Comparison of ENCODE assay signal across 14 cellular contexts in genomic region chr3:183158113-183158512, GRCh38. TPM values are rescaled to one million over a fixed set of nuclear protein-coding genes. Genes with fewer than 3 reads are reported as not detected.
A peak's percentile ranks its signal among the peaks of the same experiment; 100 is the strongest.
DNase-seq lines count a peak whose midpoint lies in the region; ATAC-seq, FAIRE-seq and TF ChIP-seq lines count a peak whose summit lies in the region.
"Had no signal": no experiment of that assay in that cellular context is flagged by ENCODE, and none has a peak within 500 bp of the region (broad histone marks: within the 10 kb centered on the region; RNA-seq: fewer than 3 reads in every experiment).

No MANE protein-coding gene starts in this region.

- POLR2A ChIA-PET in SK-N-SH (lab: Yijun Ruan, JAX) = no interaction called here

- TF ChIP-seq RAD21 in SK-N-SH (IDR thresholded peaks at IDR 0.05; ENCODE audit: low read length) = no peak

- H3K27me3 ChIP-seq in SK-N-SH (ENCODE audit: insufficient read depth) (no peaks in the 10 kb centered on the region), small intestine (ENCODE audit: control insufficient read depth in 2 of 2, insufficient read depth in 2 of 2, low read length in 2 of 2) (no peaks in the 10 kb centered on the region)
- H3K27me3 ChIP-seq: Peyer's patch had no signal

- H3K9ac ChIP-seq in SK-N-SH = no peak overlapping the region
- H3K9ac ChIP-seq: BLaER1 treated with 17β-estradiol and CSF1 and Interleukin-3, amounts not matched to agents 10 nM and 100 nM; KMS-11 had no signal

- CTCF ChIA-PET in SK-N-SH (lab: Yijun Ruan, JAX) = interaction anchor here (1.5 kb wide), 1 partner anchor 26 kb away, joined by 4 read pairs; no protein-coding TSS in a partner anchor

- H3K36me3 ChIP-seq in SK-N-SH (replicated peaks in 1 of 2; ENCODE audit: control insufficient read depth in 1 of 2, insufficient read depth in 2 of 2, low read length in 1 of 2) = no peaks in the 10 kb centered on the region
- H3K36me3 ChIP-seq in small intestine (ENCODE audit: control insufficient read depth in 2 of 2, insufficient read depth in 2 of 2, low read length in 2 of 2) = no peaks in the 10 kb centered on the region
- H3K36me3 ChIP-seq: BLaER1 treated with 17β-estradiol and CSF1 and Interleukin-3, amounts not matched to agents 10 nM and 100 nM; cardiac muscle cell; Peyer's patch; tibial artery had no signal

- H3K4me3 ChIP-seq in SK-N-SH (ENCODE audit: low read depth in 2 of 2, low read length in 1 of 2) (no peak overlapping the region), small intestine (ENCODE audit: low read depth in 1 of 2, low read length in 2 of 2) (no peak overlapping the region)
- H3K4me3 ChIP-seq: BLaER1 treated with 17β-estradiol and CSF1 and Interleukin-3, amounts not matched to agents 10 nM and 100 nM; cardiac muscle cell; Peyer's patch; tibial artery had no signal

- H3K9me2 ChIP-seq in SK-N-SH = no peaks in the 10 kb centered on the region

- H3K4me1 ChIP-seq in SK-N-SH (ENCODE audit: control insufficient read depth in 1 of 2, insufficient read depth in 2 of 2, low read depth in 1 of 2, low read length in 1 of 2) (peaks cover 0 to 3% of the 10 kb centered on the region in 2 experiments; a peak in 1 of 4 replicates), small intestine (ENCODE audit: control insufficient read depth in 2 of 2, insufficient read depth in 1 of 2, low read depth in 1 of 2, low read length in 1 of 2) (no peaks in the 10 kb centered on the region)

- no peak overlapping the region for H3K4me2 ChIP-seq in SK-N-SH
- H3K4me2 ChIP-seq: KMS-11 had no signal

- TF ChIP-seq CTCF in SK-N-SH (IDR thresholded peaks at IDR 0.05) = no peak

- no peaks in the 10 kb centered on the region for H3F3A ChIP-seq in SK-N-SH (replicated peaks; ENCODE audit: insufficient read depth)

- DNase-seq in SK-N-SH (no peak), small intestine (no peak), amygdala (lab: John Stamatoyannopoulos, UW) (no peak), NCI-H1092 (lab: John Stamatoyannopoulos, UW) (no peak)
- DNase-seq: H9, Peyer's patch, tibial artery had no signal

- ATAC-seq in GM18498 (IDR thresholded peaks at IDR 0.05; ENCODE audit: unreplicated experiment) (peak; percentile 21), GM19372 (IDR thresholded peaks at IDR 0.05; ENCODE audit: low read depth, unreplicated experiment) (peak; percentile 31), HG02840 (IDR thresholded peaks at IDR 0.05; ENCODE audit: low FRiP score, unreplicated experiment) (peak; percentile 26), HG03460 (IDR thresholded peaks at IDR 0.05; ENCODE audit: unreplicated experiment) (peak; percentile 14)

- H3K27ac ChIP-seq in SK-N-SH (ENCODE audit: low read depth in 2 of 2, low read length in 1 of 2) (no peak overlapping the region), small intestine (ENCODE audit: low read depth in 1 of 2, low read length in 1 of 2) (no peak overlapping the region)
- H3K27ac ChIP-seq: cardiac muscle cell, KMS-11, Peyer's patch, tibial artery had no signal

- H3K79me2 ChIP-seq in SK-N-SH (ENCODE audit: insufficient read depth) = no peaks in the 10 kb centered on the region

- TF ChIP-seq EP300 in SK-N-SH (IDR thresholded peaks at IDR 0.05; ENCODE audit: borderline replicate concordance in 1 of 2, low read depth in 1 of 2, low read length in 1 of 2) = no peak

- WGBS in SK-N-SH (ENCODE audit: low lambda C conversion rate) = 86% methylated on average over 2 of the region's 2 CpGs
- WGBS in small intestine, 3 donors = 86 to 94% (median 88%) methylated on average over 2 of the region's 2 CpGs

- no peak overlapping the region for H2AFZ ChIP-seq in SK-N-SH (ENCODE audit: low read depth)

- no peaks in the 10 kb centered on the region for H3K9me3 ChIP-seq in SK-N-SH
- no peaks in the 10 kb centered on the region for H3K9me3 ChIP-seq in small intestine (ENCODE audit: control insufficient read depth, low read depth)
- H3K9me3 ChIP-seq: tibial artery had no signal

- no peaks in the 10 kb centered on the region for H4K20me1 ChIP-seq in SK-N-SH (ENCODE audit: insufficient read depth)

- FAIRE-seq in small intestine (lab: Jason Lieb, UNC) = no peak

TF ChIP-seq in SK-N-SH, 30 proteins besides CTCF, POLR2A, EP300 and RAD21:
- TF ChIP-seq MEF2A (IDR thresholded peaks at IDR 0.05; ENCODE audit: borderline replicate concordance, low read depth) (no peak), ELF1 (IDR thresholded peaks at IDR 0.05) (no peak), REST (IDR thresholded peaks at IDR 0.05; ENCODE audit: low read depth, low read length) (no peak), RXRA (IDR thresholded peaks at IDR 0.05; ENCODE audit: borderline replicate concordance, low read depth) (no peak)

RNA-seq across cellular contexts. Expression of gene LAMP3, which starts 4.4 kb away (rescaled TPM):
- polyA plus RNA-seq in SK-N-SH (2012; rRNA removed) (0.06 and 0.21 TPM in 2 replicates), small intestine (1 to 10 TPM in 2 of 3 donors, under 1 TPM in 1; 0.27 to 2.2 (median 1.1) TPM)
- 0.06 and 0.14 TPM in 2 replicates for polyA plus RNA-seq in SK-N-SH (2012; cell fraction: cytosol; rRNA removed)
- 0.01 and 0.07 TPM in 2 replicates for polyA plus RNA-seq in SK-N-SH (2012; cell fraction: nucleus; rRNA removed)
- polyA plus RNA-seq: cardiac muscle cell had no signal

RNA-seq across cellular contexts. Expression of gene MCCC1, which starts 58.8 kb away (rescaled TPM):
- polyA plus RNA-seq in SK-N-SH (2012; rRNA removed) (15.4 and 19.4 TPM in 2 replicates), small intestine (10 to 100 TPM; 22.6 to 30.6 (median 26.2) TPM)
- polyA plus RNA-seq in SK-N-SH (2012; cell fraction: cytosol; rRNA removed) = 17.6 and 18.1 TPM in 2 replicates
- polyA plus RNA-seq in SK-N-SH (2012; cell fraction: nucleus; rRNA removed) = 12.9 and 19.6 TPM in 2 replicates
